ENCODE assay signal across 12 cellular contexts in the genomic region with DNA sequence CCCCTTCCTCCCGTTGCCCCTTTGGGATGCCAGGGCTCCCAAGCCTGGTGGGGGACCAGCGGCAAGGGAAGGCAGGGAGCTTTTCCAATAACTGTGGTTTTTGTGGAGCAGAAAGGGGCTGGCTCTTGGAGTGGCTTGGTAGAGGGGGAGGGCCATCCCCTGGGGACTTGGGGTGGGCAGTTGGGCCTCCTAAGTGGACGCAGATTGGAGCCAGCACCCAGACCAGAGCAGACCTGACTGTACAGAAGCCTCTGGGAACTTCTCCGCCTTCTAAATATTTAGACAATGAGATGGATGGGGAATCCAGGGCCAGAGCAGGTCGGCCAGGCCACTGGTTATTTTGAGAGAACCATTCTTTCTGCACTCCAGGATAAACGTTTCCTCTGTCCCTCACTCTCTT. TPM values are rescaled to one million over a fixed set of nuclear protein-coding genes. Genes with fewer than 3 reads are reported as not detected.
DNase-seq lines count a peak whose midpoint lies in the region; ATAC-seq and TF ChIP-seq lines count a peak whose summit lies in the region.
"Had no signal": no experiment of that assay in that cellular context is flagged by ENCODE, and none has a peak within 500 bp of the region (broad histone marks: within the 10 kb centered on the region; RNA-seq: fewer than 3 reads in every experiment).

No MANE protein-coding gene starts in this region.

- peaks cover 23 to 41% of the 10 kb centered on the region in 2 donors for H3K27me3 Mint-ChIP-seq in effector memory CD8-positive, alpha-beta T cell

- peaks cover 4 to 7% of the 10 kb centered on the region in 2 donors for H3K4me1 Mint-ChIP-seq in effector memory CD8-positive, alpha-beta T cell (ENCODE audit: low read depth in 2 of 2)

- TF ChIP-seq POLR2A in vagina (IDR thresholded peaks at IDR 0.05) = no peak

- H3K27me3 ChIP-seq in muscle layer of duodenum (ENCODE audit: low read depth, low read length) (no peaks in the 10 kb centered on the region), vagina (no peaks in the 10 kb centered on the region)

- H3K4me1 ChIP-seq in muscle layer of duodenum (ENCODE audit: control insufficient read depth in 1 of 2, insufficient read depth in 2 of 2, low read length in 2 of 2) (peaks cover 15 to 63% of the 10 kb centered on the region in 2 donors), vagina (peaks cover 49% of the 10 kb centered on the region)

- H3K4me3 ChIP-seq in coronary artery = peak overlapping the region; percentile 69
- peak overlapping the region; percentile 42 to 46 for H3K4me3 ChIP-seq in muscle layer of duodenum (ENCODE audit: low read depth in 1 of 2, low read length in 2 of 2)
- no peak overlapping the region for H3K4me3 ChIP-seq in vagina

- H3K9me3 ChIP-seq in muscle layer of duodenum (ENCODE audit: control insufficient read depth in 1 of 2, low read length in 2 of 2) = no peaks in the 10 kb centered on the region
- H3K9me3 ChIP-seq in vagina = no peaks in the 10 kb centered on the region

- H3K9me3 Mint-ChIP-seq in effector memory CD8-positive, alpha-beta T cell = no peaks in the 10 kb centered on the region

- TF ChIP-seq CTCF in coronary artery (IDR thresholded peaks at IDR 0.05) = no peak
- no peak for TF ChIP-seq CTCF in vagina (IDR thresholded peaks at IDR 0.05)

- ATAC-seq in left cardiac atrium = peak; percentile 4 to 20
- ATAC-seq in Right ventricle myocardium inferior = no peak
- ATAC-seq in effector memory CD8-positive, alpha-beta T cell (replicated peaks) = no peak

- no peak overlapping the region for H3K27ac Mint-ChIP-seq in effector memory CD8-positive, alpha-beta T cell

- no peaks in the 10 kb centered on the region for H3K36me3 Mint-ChIP-seq in effector memory CD8-positive, alpha-beta T cell (ENCODE audit: insufficient read depth)

- DNase-seq in left cardiac atrium (peak; percentile 30), Right ventricle myocardium inferior (ENCODE audit: missing footprints) (no peak), coronary artery (ENCODE audit: low spot score) (peak; percentile 90), vagina (ENCODE audit: extremely low spot score in 2 of 2) (no peak), NCI-H2196 treated with DMSO at 0.1 percent for 48 hours (lab: John Stamatoyannopoulos, UW; ENCODE audit: unreplicated experiment) (no peak), GDM1 (lab: John Stamatoyannopoulos, UW) (no peak)
- DNase-seq in effector memory CD8-positive, alpha-beta T cell = no peak
- DNase-seq: activated T-cell treated with anti-CD3 and anti-CD28 coated beads, Interleukin-2, amount 50 U/mL, for 1 hour; Kasumi-1; kidney glomerular epithelial cell had no signal

- intact Hi-C loops in left cardiac atrium (cut with DNase I) (no loop called here), Right ventricle myocardium inferior (cut with DNase I) (no loop called here), vagina (cut with DNase I) (no loop called here)

- H3K36me3 ChIP-seq in muscle layer of duodenum (ENCODE audit: control insufficient read depth in 1 of 2, insufficient read depth in 2 of 2, low read length in 2 of 2) (no peaks in the 10 kb centered on the region), vagina (no peaks in the 10 kb centered on the region)

- H3K27ac ChIP-seq in coronary artery (peak overlapping the region; percentile 89 to 98), muscle layer of duodenum (ENCODE audit: low read length) (peak overlapping the region; percentile 74), vagina (peak overlapping the region; percentile 68)

- H3K4me3 Mint-ChIP-seq in effector memory CD8-positive, alpha-beta T cell = no peak overlapping the region

RNA-seq across cellular contexts. Expression of a gene that starts 4.2 kb away (rescaled TPM):
- total RNA-seq in left cardiac atrium (10 to 100 TPM in 1 of 2 donors, 1 to 10 TPM in 1; 5.5 to 14.8 TPM), Right ventricle myocardium inferior (3.8 TPM), vagina (10.8 TPM)

RNA-seq across cellular contexts. Expression of a gene that starts 15.3 kb away (rescaled TPM):
- 1 to 10 TPM in 1 of 2 donors, not detected in 1; 5.2 TPM for total RNA-seq in left cardiac atrium
- total RNA-seq in Right ventricle myocardium inferior = not detected
- total RNA-seq in vagina = not detected
- total RNA-seq: subcutaneous adipose tissue had no signal

RNA-seq across cellular contexts. Expression of a gene that starts 19.6 kb away (rescaled TPM):
- total RNA-seq in left cardiac atrium (100 to 1,000 TPM; 229 to 241 TPM), Right ventricle myocardium inferior (378 TPM), vagina (105 TPM)

RNA-seq across cellular contexts. Expression of a gene that starts 40.3 kb away (rescaled TPM):
- total RNA-seq in left cardiac atrium (10 to 100 TPM; 15.1 to 15.4 TPM), Right ventricle myocardium inferior (14.1 TPM), vagina (13.8 TPM)

Comparison
In these comparisons a context has a peak if more than half of its experiments do, and no peak if none do; other contexts are left out.
1. ATAC-seq: peak in left cardiac atrium (2 of 2); none in Right ventricle myocardium inferior (single experiment) and effector memory CD8-positive, alpha-beta T cell (single experiment).
2. DNase-seq: peak in left cardiac atrium (single experiment) and coronary artery (single experiment); none in Right ventricle myocardium inferior (single experiment), vagina (0 of 2), NCI-H2196 treated with DMSO at 0.1 percent for 48 hours (single experiment), GDM1 (single experiment) and effector memory CD8-positive, alpha-beta T cell (0 of 3).
3. H3K4me3 ChIP-seq: peak in coronary artery (single experiment) and muscle layer of duodenum (2 of 2); none in vagina (0 of 2).
4. Peak in every context shown above with its lines, with median percentiles within 50 percentile points of each other: H3K27ac ChIP-seq.